ENCODE assay signal across 8 cellular contexts in genomic region chr12:109995703-109996482, GRCh38. TPM values are rescaled to one million over a fixed set of nuclear protein-coding genes. Genes with fewer than 3 reads are reported as not detected.
DNase-seq lines count a peak whose midpoint lies in the region; ATAC-seq and TF ChIP-seq lines count a peak whose summit lies in the region.

Gene GIT2 (minus strand): TSS chr12:109996368. CDS start chr12:109996224, 144 bp downstream.

- no peak within 1 kb of the TSS for H3K27ac ChIP-seq in PC-9

- no peaks in the 10 kb centered on the region for H3K27me3 ChIP-seq in PC-9 (ENCODE audit: insufficient read depth, low read depth)

- H3K4me1 ChIP-seq in PC-9 (replicated peaks; ENCODE audit: insufficient read depth), result peaks cover 28% of the 10 kb centered on the region

- H3K79me2 ChIP-seq in PC-9 (ENCODE audit: low read depth), result peaks cover 46% of the 10 kb centered on the region

- in situ Hi-C loops in KBM-7 (cut with MboI; ENCODE audit: low pct_unique_long_range_greater_than_20kb, low sequenced_read_pairs), result no loop called here

- no peaks in the 10 kb centered on the region for H3K36me3 ChIP-seq in PC-9 (ENCODE audit: low read depth)

- no peaks in the 10 kb centered on the region for H3K9me3 ChIP-seq in PC-9 (ENCODE audit: insufficient read depth, low read depth)

- no peaks in the 10 kb centered on the region for H3K9me2 ChIP-seq in PC-9 (ENCODE audit: insufficient read depth)

- BruUV-seq in PC-9 (replicated peaks; lab: Mats Ljungman, UMichigan), result no TSS peak

- H4K20me1 ChIP-seq in PC-9 (ENCODE audit: insufficient read depth), result no peaks in the 10 kb centered on the region

- TF ChIP-seq CTCF in PC-9 (conservative IDR thresholded peaks at IDR 0.05), result no peak
- no peak for TF ChIP-seq CTCF in epithelial cell of proximal tubule (conservative IDR thresholded peaks at IDR 0.05; ENCODE audit: low read depth, low read length)

- ATAC-seq in GM21717 (IDR thresholded peaks at IDR 0.05; ENCODE audit: unreplicated experiment), result peak; percentile 57

- peak within 1 kb of the TSS; percentile 97 for H2AFZ ChIP-seq in PC-9

- intact Hi-C loops in PC-9 (cut with micrococcal nuclease; ENCODE audit: unreplicated experiment), result no loop called here

- peak within 1 kb of the TSS; percentile 98 for H3K4me2 ChIP-seq in PC-9

- CTCF ChIA-PET in PC-9 (lab: Charles Lee), result interaction anchor here (0.6 to 2.2 kb wide), 2 partner anchors 43 to 47 kb away, joined by 3 to 5 read pairs; no protein-coding TSS in a partner anchor

- DNase-seq in DMS 273 treated with DMSO at 0.1 percent for 48 hours (lab: John Stamatoyannopoulos, UW) (peak; percentile 84), KBM-7 (peak; percentile 95), PC-9 (peak; percentile 81 to 88), epithelial cell of proximal tubule (ENCODE audit: low read depth) (no peak), mucosa of gallbladder (ENCODE audit: low spot score) (peak; percentile 95)
- peak; percentile 90 for DNase-seq in activated T-cell treated with anti-CD3 and anti-CD28 coated beads, Interleukin-2, amount 50 U/mL, for 1 hour
- peak; percentile 92 for DNase-seq in stimulated activated CD8-positive, alpha-beta memory T cell treated with anti-CD3 and anti-CD28 coated beads, Interleukin-4, amount 100 ng/mL, for 24 hours (ENCODE audit: low read depth)

- H3K4me3 ChIP-seq in PC-9 (peak within 1 kb of the TSS; percentile 98), epithelial cell of proximal tubule (ENCODE audit: low read depth, low read length) (peak within 1 kb of the TSS; percentile 95)

- 0 out of 2 replicates have a peak, but pooled peaks cover 4% of the 10 kb centered on the region for H3F3A ChIP-seq in PC-9 (ENCODE audit: insufficient read depth, low read depth)

- POLR2A ChIA-PET in PC-9 (lab: Charles Lee; ENCODE audit: unreplicated experiment), result no interaction called here

RNA-seq across cellular contexts. Expression of gene GIT2, which starts in this region (rescaled TPM):
- 27.2 and 36.7 TPM in 2 replicates for total RNA-seq in PC-9 (2021)
- total RNA-seq in epithelial cell of proximal tubule, result 19.2 and 20.1 TPM in 2 replicates
- total RNA-seq in mucosa of gallbladder, result 43.6 TPM
